9 cellular contexts compared by ENCODE assay signal in genomic region chr14:32224731-32225377, GRCh38. TPM values are rescaled to one million over a fixed set of nuclear protein-coding genes. Genes with fewer than 3 reads are reported as not detected.
DNase-seq lines count a peak whose midpoint lies in the region; ATAC-seq and TF ChIP-seq lines count a peak whose summit lies in the region.
"Had no signal": no experiment of that assay in that cellular context is flagged by ENCODE, and none has a peak within 500 bp of the region (broad histone marks: within the 10 kb centered on the region; RNA-seq: fewer than 3 reads in every experiment).

No MANE protein-coding gene starts in this region.

- no peak overlapping the region for H3K56ac ChIP-seq in mesendoderm (ENCODE audit: low read length)

- H3K9me2 ChIP-seq in GM23248 (ENCODE audit: insufficient read depth): no peaks in the 10 kb centered on the region

- H3K18ac ChIP-seq in mesendoderm (ENCODE audit: low read length): no peak overlapping the region

- peak overlapping the region; percentile 30; the same call in 1 of the 2 replicates for H2AFZ ChIP-seq in GM23248

- no peak overlapping the region for H3K4me3 Mint-ChIP-seq in chondrocyte (ENCODE audit: unreplicated experiment)
- H3K4me3 Mint-ChIP-seq: central memory CD8-positive, alpha-beta T cell had no signal

- H2BK120ac ChIP-seq in mesendoderm (ENCODE audit: low read depth, low read length): peak overlapping the region; percentile 54

- H3K23ac ChIP-seq in mesendoderm (ENCODE audit: low read length): no peak overlapping the region

- H3K27me3 Mint-ChIP-seq in chondrocyte (ENCODE audit: low read depth): no peaks in the 10 kb centered on the region

- peaks cover 9% of the 10 kb centered on the region for H3F3A ChIP-seq in GM23248 (ENCODE audit: insufficient read depth)

- no peak overlapping the region for H4K5ac ChIP-seq in mesendoderm (ENCODE audit: low read length)

- H3K9me3 ChIP-seq in GM23248 (ENCODE audit: low read depth): no peaks in the 10 kb centered on the region

- no peak overlapping the region for H2AK5ac ChIP-seq in mesendoderm (ENCODE audit: low read length)

- H3K36me3 ChIP-seq in GM23248 (ENCODE audit: low read depth) (no peaks in the 10 kb centered on the region), mesendoderm (ENCODE audit: control insufficient read depth, insufficient read depth, low read length) (no peaks in the 10 kb centered on the region)

- no peak overlapping the region for H3K4me3 ChIP-seq in GM23248
- H3K4me3 ChIP-seq in mesendoderm (ENCODE audit: low read length): no peak overlapping the region

- no peak overlapping the region for H3K9ac ChIP-seq in GM23248
- H3K9ac ChIP-seq in mesendoderm (ENCODE audit: low read length): no peak overlapping the region

- H3K27ac ChIP-seq in GM23248 (no peak overlapping the region), mesendoderm (ENCODE audit: low read depth, low read length) (peak overlapping the region; percentile 34)

- H3K79me2 ChIP-seq in GM23248 (ENCODE audit: insufficient read depth): no peaks in the 10 kb centered on the region
- H3K79me2 ChIP-seq in mesendoderm (ENCODE audit: control insufficient read depth, insufficient read depth, low read length): no peaks in the 10 kb centered on the region

- DNase-seq in AG09319 (ENCODE audit: extremely low read depth, low read depth) (no peak), GM23248 (peak; percentile 83), NCI-H524 treated with DMSO at 0.1 percent for 48 hours (lab: John Stamatoyannopoulos, UW) (peak; percentile 93), chondrocyte (ENCODE audit: low spot score) (no peak), mesendoderm (peak; percentile 53), SKM-1 treated with dmso at 0.1 percent for 144 hours (lab: John Stamatoyannopoulos, UW; ENCODE audit: unreplicated experiment) (no peak)

- H4K8ac ChIP-seq in mesendoderm (ENCODE audit: low read depth, low read length): no peak overlapping the region

- no peaks in the 10 kb centered on the region for H4K20me1 ChIP-seq in GM23248 (ENCODE audit: insufficient read depth)

- no peak overlapping the region for H3K4me2 ChIP-seq in GM23248 (ENCODE audit: unreplicated experiment)
- no peak overlapping the region for H3K4me2 ChIP-seq in mesendoderm (ENCODE audit: low read length)

- WGBS in GM23248 (ENCODE audit: low coverage in 1 of 2, low lambda C conversion rate in 2 of 2, missing lambda C conversion rate in 2 of 2), 2 experiments: 12 to 13% methylated on average over 6 of the region's 6 CpGs
- no CpG with 5 or more reads among the region's 6 CpGs for WGBS in mesendoderm (ENCODE audit: extremely low coverage, insufficient coverage, low lambda C conversion rate)

- peak overlapping the region; percentile 2 for H2BK5ac ChIP-seq in mesendoderm (ENCODE audit: low read length)

- H3K27ac Mint-ChIP-seq in chondrocyte (ENCODE audit: unreplicated experiment): peak overlapping the region; percentile 93

- in situ Hi-C loops in GM23248 (cut with MboI): no loop called here

- H3K27me3 ChIP-seq in GM23248 (replicated peaks; ENCODE audit: insufficient read depth) (no peaks in the 10 kb centered on the region), mesendoderm (ENCODE audit: insufficient read depth, low read length, poor library complexity) (no peaks in the 10 kb centered on the region)

- no peak overlapping the region for H3K4ac ChIP-seq in mesendoderm (ENCODE audit: low read depth, low read length)

- H3K79me1 ChIP-seq in mesendoderm (ENCODE audit: low read length): no peaks in the 10 kb centered on the region

- ATAC-seq in GM18511 (IDR thresholded peaks at IDR 0.05; ENCODE audit: unreplicated experiment) (no peak), GM21619 (IDR thresholded peaks at IDR 0.05; ENCODE audit: unreplicated experiment) (no peak)

- peaks cover 38% of the 10 kb centered on the region for H3K4me1 Mint-ChIP-seq in chondrocyte (ENCODE audit: low read depth)
- H3K4me1 Mint-ChIP-seq: central memory CD8-positive, alpha-beta T cell had no signal

- H2BK15ac ChIP-seq in mesendoderm (replicated peaks; ENCODE audit: low read depth): no peak overlapping the region

- peak; percentile 46 for TF ChIP-seq CTCF in AG09319 (IDR thresholded peaks at IDR 0.05; ENCODE audit: low read depth, low read length)
- peak; percentile 76 for TF ChIP-seq CTCF in chondrocyte (IDR thresholded peaks at IDR 0.05)

- peaks cover 9% of the 10 kb centered on the region for H3K4me1 ChIP-seq in GM23248 (ENCODE audit: insufficient read depth)
- H3K4me1 ChIP-seq in mesendoderm (ENCODE audit: control insufficient read depth, low read depth, low read length): peaks cover 4% of the 10 kb centered on the region

- no peaks in the 10 kb centered on the region for H3K9me3 Mint-ChIP-seq in chondrocyte (ENCODE audit: low read depth)
- H3K9me3 Mint-ChIP-seq: central memory CD8-positive, alpha-beta T cell had no signal

- no peaks in the 10 kb centered on the region for H3K36me3 Mint-ChIP-seq in chondrocyte (ENCODE audit: low read depth)

RNA-seq across cellular contexts. Expression of gene RNU6-8, which starts 21.8 kb away (rescaled TPM):
- total RNA-seq in GM23248 (2014; rRNA removed; shearing (Covaris generic)): not detected in 2 replicates
- not detected in 2 replicates for polyA plus RNA-seq in GM23248 (2016; fragmentation: Nextera tagmentation; extraction: Ambion mirVana)
- not detected in 3 replicates for total RNA-seq in chondrocyte
- not detected for polyA plus RNA-seq in mesendoderm (2013, experiment 1 of 2)
- not detected for polyA plus RNA-seq in mesendoderm (2013, experiment 2 of 2)

RNA-seq across cellular contexts. Expression of gene RNU6-7, which starts 23.0 kb away (rescaled TPM):
- total RNA-seq in GM23248 (2014; rRNA removed; shearing (Covaris generic)): not detected in 2 replicates
- polyA plus RNA-seq in GM23248 (2016; fragmentation: Nextera tagmentation; extraction: Ambion mirVana): not detected in 2 replicates
- total RNA-seq in chondrocyte: not detected in 3 replicates
- not detected for polyA plus RNA-seq in mesendoderm (2013, experiment 1 of 2)
- not detected for polyA plus RNA-seq in mesendoderm (2013, experiment 2 of 2)

Comparison
In these comparisons a context has a peak if more than half of its experiments do, and no peak if none do; other contexts are left out.
1. DNase-seq: peak in GM23248 (single experiment), NCI-H524 treated with DMSO at 0.1 percent for 48 hours (single experiment) and mesendoderm (single experiment); none in AG09319 (single experiment), chondrocyte (single experiment) and SKM-1 treated with dmso at 0.1 percent for 144 hours (single experiment).